1 cellular context compared by ENCODE assay signal in genomic region chrX:72305286-72306084, GRCh38.
A peak's percentile ranks its signal among the peaks of the same experiment; 100 is the strongest.
TF ChIP-seq lines count a peak whose summit lies in the region.

A gene with protein sequence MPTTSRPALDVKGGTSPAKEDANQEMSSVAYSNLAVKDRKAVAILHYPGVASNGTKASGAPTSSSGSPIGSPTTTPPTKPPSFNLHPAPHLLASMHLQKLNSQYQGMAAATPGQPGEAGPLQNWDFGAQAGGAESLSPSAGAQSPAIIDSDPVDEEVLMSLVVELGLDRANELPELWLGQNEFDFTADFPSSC (minus strand): TSS chrX:72305914. CDS start chrX:72302869, 3,045 bp downstream.

TF ChIP-seq in HEK293, 187 proteins besides CTCF, POLR2A, EP300 and RAD21 (continued from another document and continues in another):
- TF ChIP-seq, protein P1, sequence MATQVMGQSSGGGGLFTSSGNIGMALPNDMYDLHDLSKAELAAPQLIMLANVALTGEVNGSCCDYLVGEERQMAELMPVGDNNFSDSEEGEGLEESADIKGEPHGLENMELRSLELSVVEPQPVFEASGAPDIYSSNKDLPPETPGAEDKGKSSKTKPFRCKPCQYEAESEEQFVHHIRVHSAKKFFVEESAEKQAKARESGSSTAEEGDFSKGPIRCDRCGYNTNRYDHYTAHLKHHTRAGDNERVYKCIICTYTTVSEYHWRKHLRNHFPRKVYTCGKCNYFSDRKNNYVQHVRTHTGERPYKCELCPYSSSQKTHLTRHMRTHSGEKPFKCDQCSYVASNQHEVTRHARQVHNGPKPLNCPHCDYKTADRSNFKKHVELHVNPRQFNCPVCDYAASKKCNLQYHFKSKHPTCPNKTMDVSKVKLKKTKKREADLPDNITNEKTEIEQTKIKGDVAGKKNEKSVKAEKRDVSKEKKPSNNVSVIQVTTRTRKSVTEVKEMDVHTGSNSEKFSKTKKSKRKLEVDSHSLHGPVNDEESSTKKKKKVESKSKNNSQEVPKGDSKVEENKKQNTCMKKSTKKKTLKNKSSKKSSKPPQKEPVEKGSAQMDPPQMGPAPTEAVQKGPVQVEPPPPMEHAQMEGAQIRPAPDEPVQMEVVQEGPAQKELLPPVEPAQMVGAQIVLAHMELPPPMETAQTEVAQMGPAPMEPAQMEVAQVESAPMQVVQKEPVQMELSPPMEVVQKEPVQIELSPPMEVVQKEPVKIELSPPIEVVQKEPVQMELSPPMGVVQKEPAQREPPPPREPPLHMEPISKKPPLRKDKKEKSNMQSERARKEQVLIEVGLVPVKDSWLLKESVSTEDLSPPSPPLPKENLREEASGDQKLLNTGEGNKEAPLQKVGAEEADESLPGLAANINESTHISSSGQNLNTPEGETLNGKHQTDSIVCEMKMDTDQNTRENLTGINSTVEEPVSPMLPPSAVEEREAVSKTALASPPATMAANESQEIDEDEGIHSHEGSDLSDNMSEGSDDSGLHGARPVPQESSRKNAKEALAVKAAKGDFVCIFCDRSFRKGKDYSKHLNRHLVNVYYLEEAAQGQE (tag by site-specific recombination; IDR thresholded peaks at IDR 0.05), result no peak
- TF ChIP-seq KLF8 (tag by site-specific recombination; IDR thresholded peaks at IDR 0.05) (peak; percentile 90), YY2 (tag by site-specific recombination; IDR thresholded peaks at IDR 0.05) (no peak), BCL6B (tag by site-specific recombination; IDR thresholded peaks at IDR 0.05) (no peak), ZNF76 (tag by site-specific recombination; IDR thresholded peaks at IDR 0.05; ENCODE audit: borderline replicate concordance, low read depth) (no peak), ZBTB49 (tag by site-specific recombination; IDR thresholded peaks at IDR 0.05; ENCODE audit: low read depth) (no peak), IKZF3 (tag by site-specific recombination; IDR thresholded peaks at IDR 0.05) (no peak), ZNF157 (tag by site-specific recombination; IDR thresholded peaks at IDR 0.05) (no peak), GLI2 (tag by site-specific recombination; IDR thresholded peaks at IDR 0.05; ENCODE audit: borderline replicate concordance, low read depth) (no peak), ZNF548 (tag by site-specific recombination; IDR thresholded peaks at IDR 0.05) (no peak), ZNF24 (tag by site-specific recombination; IDR thresholded peaks at IDR 0.05) (0 out of 2 replicates have a peak, but pooled peaks have one; percentile 33), KLF9 (tag by site-specific recombination; IDR thresholded peaks at IDR 0.05; ENCODE audit: low read depth) (peak; percentile 99), ZNF777 (tag by site-specific recombination; IDR thresholded peaks at IDR 0.05; ENCODE audit: borderline replicate concordance) (no peak), MZF1 (tag by site-specific recombination; IDR thresholded peaks at IDR 0.05; ENCODE audit: borderline replicate concordance) (no peak), ZNF561 (tag by site-specific recombination; IDR thresholded peaks at IDR 0.05; ENCODE audit: borderline replicate concordance) (no peak), ZNF433 (tag by site-specific recombination; IDR thresholded peaks at IDR 0.05; ENCODE audit: low read depth) (no peak), ZNF624 (tag by site-specific recombination; IDR thresholded peaks at IDR 0.05) (no peak), ZNF292 (tag by site-specific recombination; IDR thresholded peaks at IDR 0.05; ENCODE audit: borderline replicate concordance, low read depth) (no peak), PRDM1 (tag by site-specific recombination; IDR thresholded peaks at IDR 0.05) (no peak; the same call in 1 of the 2 replicates), HOXA7 (CRISPR knock-in tag; IDR thresholded peaks at IDR 0.05; ENCODE audit: borderline replicate concordance) (no peak), ZNF350 (tag by site-specific recombination; IDR thresholded peaks at IDR 0.05) (no peak), REPIN1 (tag by site-specific recombination; IDR thresholded peaks at IDR 0.05; ENCODE audit: low read depth) (no peak), HOXC10 (CRISPR knock-in tag; IDR thresholded peaks at IDR 0.05) (no peak), ZNF146 (tag by site-specific recombination; IDR thresholded peaks at IDR 0.05) (no peak), ZBTB8A (tag by site-specific recombination; IDR thresholded peaks at IDR 0.05) (peak; percentile 83), BCL11B (tag by site-specific recombination; IDR thresholded peaks at IDR 0.05; ENCODE audit: low read depth) (no peak), ZNF121 (tag by site-specific recombination; IDR thresholded peaks at IDR 0.05) (no peak), KLF17 (tag by site-specific recombination; IDR thresholded peaks at IDR 0.05) (peak; percentile 63; the same call in 1 of the 2 replicates), TCF7L2 (IDR thresholded peaks at IDR 0.05; ENCODE audit: borderline replicate concordance, low read depth, low read length) (no peak), ZNF266 (tag by site-specific recombination; IDR thresholded peaks at IDR 0.05; ENCODE audit: low read depth) (no peak), ZNF677 (tag by site-specific recombination; IDR thresholded peaks at IDR 0.05) (no peak), PBX3 (CRISPR knock-in tag; IDR thresholded peaks at IDR 0.05) (no peak), ZNF701 (tag by site-specific recombination; IDR thresholded peaks at IDR 0.05) (no peak)
- TF ChIP-seq, protein P2, sequence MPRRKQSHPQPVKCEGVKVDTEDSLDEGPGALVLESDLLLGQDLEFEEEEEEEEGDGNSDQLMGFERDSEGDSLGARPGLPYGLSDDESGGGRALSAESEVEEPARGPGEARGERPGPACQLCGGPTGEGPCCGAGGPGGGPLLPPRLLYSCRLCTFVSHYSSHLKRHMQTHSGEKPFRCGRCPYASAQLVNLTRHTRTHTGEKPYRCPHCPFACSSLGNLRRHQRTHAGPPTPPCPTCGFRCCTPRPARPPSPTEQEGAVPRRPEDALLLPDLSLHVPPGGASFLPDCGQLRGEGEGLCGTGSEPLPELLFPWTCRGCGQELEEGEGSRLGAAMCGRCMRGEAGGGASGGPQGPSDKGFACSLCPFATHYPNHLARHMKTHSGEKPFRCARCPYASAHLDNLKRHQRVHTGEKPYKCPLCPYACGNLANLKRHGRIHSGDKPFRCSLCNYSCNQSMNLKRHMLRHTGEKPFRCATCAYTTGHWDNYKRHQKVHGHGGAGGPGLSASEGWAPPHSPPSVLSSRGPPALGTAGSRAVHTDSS (tag by site-specific recombination; IDR thresholded peaks at IDR 0.05), result no peak
- TF ChIP-seq, protein P3, sequence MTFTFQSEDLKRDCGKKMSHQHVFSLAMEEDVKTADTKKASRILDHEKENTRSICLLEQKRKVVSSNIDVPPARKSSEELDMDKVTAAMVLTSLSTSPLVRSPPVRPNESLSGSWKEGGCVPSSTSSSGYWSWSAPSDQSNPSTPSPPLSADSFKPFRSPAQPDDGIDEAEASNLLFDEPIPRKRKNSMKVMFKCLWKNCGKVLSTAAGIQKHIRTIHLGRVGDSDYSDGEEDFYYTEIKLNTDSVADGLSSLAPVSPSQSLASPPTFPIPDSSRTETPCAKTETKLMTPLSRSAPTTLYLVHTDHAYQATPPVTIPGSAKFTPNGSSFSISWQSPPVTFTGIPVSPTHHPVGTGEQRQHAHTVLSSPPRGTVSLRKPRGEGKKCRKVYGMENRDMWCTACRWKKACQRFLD (tag by site-specific recombination; IDR thresholded peaks at IDR 0.05), result no peak
- TF ChIP-seq, protein P4, sequence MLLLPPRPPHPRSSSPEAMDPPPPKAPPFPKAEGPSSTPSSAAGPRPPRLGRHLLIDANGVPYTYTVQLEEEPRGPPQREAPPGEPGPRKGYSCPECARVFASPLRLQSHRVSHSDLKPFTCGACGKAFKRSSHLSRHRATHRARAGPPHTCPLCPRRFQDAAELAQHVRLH (tag by site-specific recombination; IDR thresholded peaks at IDR 0.05), result no peak
- TF ChIP-seq, protein P5, sequence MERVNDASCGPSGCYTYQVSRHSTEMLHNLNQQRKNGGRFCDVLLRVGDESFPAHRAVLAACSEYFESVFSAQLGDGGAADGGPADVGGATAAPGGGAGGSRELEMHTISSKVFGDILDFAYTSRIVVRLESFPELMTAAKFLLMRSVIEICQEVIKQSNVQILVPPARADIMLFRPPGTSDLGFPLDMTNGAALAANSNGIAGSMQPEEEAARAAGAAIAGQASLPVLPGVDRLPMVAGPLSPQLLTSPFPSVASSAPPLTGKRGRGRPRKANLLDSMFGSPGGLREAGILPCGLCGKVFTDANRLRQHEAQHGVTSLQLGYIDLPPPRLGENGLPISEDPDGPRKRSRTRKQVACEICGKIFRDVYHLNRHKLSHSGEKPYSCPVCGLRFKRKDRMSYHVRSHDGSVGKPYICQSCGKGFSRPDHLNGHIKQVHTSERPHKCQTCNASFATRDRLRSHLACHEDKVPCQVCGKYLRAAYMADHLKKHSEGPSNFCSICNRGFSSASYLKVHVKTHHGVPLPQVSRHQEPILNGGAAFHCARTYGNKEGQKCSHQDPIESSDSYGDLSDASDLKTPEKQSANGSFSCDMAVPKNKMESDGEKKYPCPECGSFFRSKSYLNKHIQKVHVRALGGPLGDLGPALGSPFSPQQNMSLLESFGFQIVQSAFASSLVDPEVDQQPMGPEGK (tag by site-specific recombination; IDR thresholded peaks at IDR 0.05), result peak; percentile 73
- TF ChIP-seq, protein P6, sequence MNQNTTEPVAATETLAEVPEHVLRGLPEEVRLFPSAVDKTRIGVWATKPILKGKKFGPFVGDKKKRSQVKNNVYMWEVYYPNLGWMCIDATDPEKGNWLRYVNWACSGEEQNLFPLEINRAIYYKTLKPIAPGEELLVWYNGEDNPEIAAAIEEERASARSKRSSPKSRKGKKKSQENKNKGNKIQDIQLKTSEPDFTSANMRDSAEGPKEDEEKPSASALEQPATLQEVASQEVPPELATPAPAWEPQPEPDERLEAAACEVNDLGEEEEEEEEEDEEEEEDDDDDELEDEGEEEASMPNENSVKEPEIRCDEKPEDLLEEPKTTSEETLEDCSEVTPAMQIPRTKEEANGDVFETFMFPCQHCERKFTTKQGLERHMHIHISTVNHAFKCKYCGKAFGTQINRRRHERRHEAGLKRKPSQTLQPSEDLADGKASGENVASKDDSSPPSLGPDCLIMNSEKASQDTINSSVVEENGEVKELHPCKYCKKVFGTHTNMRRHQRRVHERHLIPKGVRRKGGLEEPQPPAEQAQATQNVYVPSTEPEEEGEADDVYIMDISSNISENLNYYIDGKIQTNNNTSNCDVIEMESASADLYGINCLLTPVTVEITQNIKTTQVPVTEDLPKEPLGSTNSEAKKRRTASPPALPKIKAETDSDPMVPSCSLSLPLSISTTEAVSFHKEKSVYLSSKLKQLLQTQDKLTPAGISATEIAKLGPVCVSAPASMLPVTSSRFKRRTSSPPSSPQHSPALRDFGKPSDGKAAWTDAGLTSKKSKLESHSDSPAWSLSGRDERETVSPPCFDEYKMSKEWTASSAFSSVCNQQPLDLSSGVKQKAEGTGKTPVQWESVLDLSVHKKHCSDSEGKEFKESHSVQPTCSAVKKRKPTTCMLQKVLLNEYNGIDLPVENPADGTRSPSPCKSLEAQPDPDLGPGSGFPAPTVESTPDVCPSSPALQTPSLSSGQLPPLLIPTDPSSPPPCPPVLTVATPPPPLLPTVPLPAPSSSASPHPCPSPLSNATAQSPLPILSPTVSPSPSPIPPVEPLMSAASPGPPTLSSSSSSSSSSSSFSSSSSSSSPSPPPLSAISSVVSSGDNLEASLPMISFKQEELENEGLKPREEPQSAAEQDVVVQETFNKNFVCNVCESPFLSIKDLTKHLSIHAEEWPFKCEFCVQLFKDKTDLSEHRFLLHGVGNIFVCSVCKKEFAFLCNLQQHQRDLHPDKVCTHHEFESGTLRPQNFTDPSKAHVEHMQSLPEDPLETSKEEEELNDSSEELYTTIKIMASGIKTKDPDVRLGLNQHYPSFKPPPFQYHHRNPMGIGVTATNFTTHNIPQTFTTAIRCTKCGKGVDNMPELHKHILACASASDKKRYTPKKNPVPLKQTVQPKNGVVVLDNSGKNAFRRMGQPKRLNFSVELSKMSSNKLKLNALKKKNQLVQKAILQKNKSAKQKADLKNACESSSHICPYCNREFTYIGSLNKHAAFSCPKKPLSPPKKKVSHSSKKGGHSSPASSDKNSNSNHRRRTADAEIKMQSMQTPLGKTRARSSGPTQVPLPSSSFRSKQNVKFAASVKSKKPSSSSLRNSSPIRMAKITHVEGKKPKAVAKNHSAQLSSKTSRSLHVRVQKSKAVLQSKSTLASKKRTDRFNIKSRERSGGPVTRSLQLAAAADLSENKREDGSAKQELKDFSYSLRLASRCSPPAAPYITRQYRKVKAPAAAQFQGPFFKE (tag by site-specific recombination; IDR thresholded peaks at IDR 0.05; ENCODE audit: borderline replicate concordance), result no peak
